Comparison of ENCODE assay signal across 12 cellular contexts in genomic region chr7:2411815-2412586, GRCh38. TPM values are rescaled to one million over a fixed set of nuclear protein-coding genes. Genes with fewer than 3 reads are reported as not detected.
DNase-seq lines count a peak whose midpoint lies in the region; ATAC-seq lines count a peak whose summit lies in the region.
"Had no signal": no experiment of that assay in that cellular context is flagged by ENCODE, and none has a peak within 500 bp of the region (broad histone marks: within the 10 kb centered on the region; RNA-seq: fewer than 3 reads in every experiment).

No MANE protein-coding gene starts in this region.

- no peak overlapping the region for H3K9ac ChIP-seq in skeletal muscle satellite cell (ENCODE audit: low read depth, low read length)

- peaks cover 22% of the 10 kb centered on the region for H3K4me1 ChIP-seq in skeletal muscle satellite cell (ENCODE audit: control insufficient read depth, insufficient read depth, low read length)

- H3K9me3 ChIP-seq in T-helper 17 cell (ENCODE audit: control insufficient read depth, low read length, poor library complexity, severe bottlenecking) (no peaks in the 10 kb centered on the region), skeletal muscle satellite cell (replicated peaks; ENCODE audit: low read length) (no peaks in the 10 kb centered on the region)
- H3K9me3 ChIP-seq: MG63 had no signal

- H3K4me1 Mint-ChIP-seq in T-helper 17 cell (peaks cover 46% of the 10 kb centered on the region), immature natural killer cell (peaks cover 90 to 95% of the 10 kb centered on the region in 2 donors)

- H3K9me3 Mint-ChIP-seq in immature natural killer cell: no peaks in the 10 kb centered on the region

- no peaks in the 10 kb centered on the region for H3K27me3 ChIP-seq in skeletal muscle satellite cell (ENCODE audit: control insufficient read depth, insufficient read depth, low read length)
- H3K27me3 ChIP-seq: MG63 had no signal

- no peaks in the 10 kb centered on the region for H3K27me3 Mint-ChIP-seq in T-helper 17 cell
- H3K27me3 Mint-ChIP-seq in immature natural killer cell (ENCODE audit: low read depth in 3 of 3): peaks cover 8 to 16% (median 9%) of the 10 kb centered on the region in 3 donors

- no peaks in the 10 kb centered on the region for H3K36me3 ChIP-seq in skeletal muscle satellite cell (ENCODE audit: insufficient read depth, low read length)
- H3K36me3 ChIP-seq: MG63 had no signal

- ATAC-seq in T-helper 17 cell: no peak

- peaks cover 2% of the 10 kb centered on the region for H3K36me3 Mint-ChIP-seq in T-helper 17 cell (ENCODE audit: low read depth)
- H3K36me3 Mint-ChIP-seq in immature natural killer cell: peaks cover 8 to 24% (median 21%) of the 10 kb centered on the region in 3 donors

- no peak overlapping the region for H3K4me3 ChIP-seq in skeletal muscle satellite cell (ENCODE audit: low read length)
- H3K4me3 ChIP-seq: MG63 had no signal

- DNase-seq in DMS53 (lab: John Stamatoyannopoulos, UW): peak; percentile 33
- DNase-seq in T-helper 17 cell: no peak
- no peak for DNase-seq in immature natural killer cell
- DNase-seq in NCI-H1930 (lab: John Stamatoyannopoulos, UW): no peak
- DNase-seq in NOMO-1 (lab: John Stamatoyannopoulos, UW; ENCODE audit: unreplicated experiment in 2 of 2): no peak
- no peak for DNase-seq in epidermal melanocyte (ENCODE audit: insufficient read length, low spot score)
- DNase-seq in NCI-H2171 (lab: John Stamatoyannopoulos, UW): no peak
- DNase-seq: amygdala; C1 segment of cervical spinal cord; MG63; stimulated activated CD8-positive, alpha-beta memory T cell treated with anti-CD3 and anti-CD28 coated beads, Interleukin-4, amount 100 ng/mL, for 48 hours had no signal

- no peak overlapping the region for H3K4me3 Mint-ChIP-seq in T-helper 17 cell
- H3K4me3 Mint-ChIP-seq in immature natural killer cell: peak overlapping the region; percentile 51 to 81 (median 67)

- H3K27ac Mint-ChIP-seq in T-helper 17 cell: peak overlapping the region; percentile 37
- H3K27ac Mint-ChIP-seq in immature natural killer cell: peak overlapping the region; percentile 87 to 98 (median 96)

- H3K4me2 ChIP-seq in skeletal muscle satellite cell (ENCODE audit: low read length): peak overlapping the region; percentile 48

RNA-seq across cellular contexts. Expression of gene CHST12, which starts 8.6 kb away (rescaled TPM):
- 10 to 100 TPM; 18.7 to 19.5 TPM for total RNA-seq in T-helper 17 cell
- polyA plus RNA-seq in immature natural killer cell: 100 to 1,000 TPM in 1 of 3 donors, 10 to 100 TPM in 2; 88.9 to 172 (median 93.4) TPM
- total RNA-seq in skeletal muscle satellite cell (2012; rRNA removed): 2.0 and 6.3 TPM in 2 replicates

RNA-seq across cellular contexts. Expression of gene EIF3B, which starts 57.4 kb away (rescaled TPM):
- total RNA-seq in T-helper 17 cell: 100 to 1,000 TPM; 139 to 176 TPM
- 100 to 1,000 TPM in 2 of 3 donors, 10 to 100 TPM in 1; 79.2 to 114 (median 112) TPM for polyA plus RNA-seq in immature natural killer cell
- total RNA-seq in skeletal muscle satellite cell (2012; rRNA removed): 225 and 233 TPM in 2 replicates
